ENCODE assay signal across 26 cellular contexts in genomic region chr6:18425218-18425617, GRCh38. TPM values are rescaled to one million over a fixed set of nuclear protein-coding genes. Genes with fewer than 3 reads are reported as not detected.
DNase-seq lines count a peak whose midpoint lies in the region; ATAC-seq, FAIRE-seq and TF ChIP-seq lines count a peak whose summit lies in the region.
"Had no signal": no experiment of that assay in that cellular context is flagged by ENCODE, and none has a peak within 500 bp of the region (broad histone marks: within the 10 kb centered on the region; RNA-seq: fewer than 3 reads in every experiment).

No MANE protein-coding gene starts in this region.

- no peak for TF ChIP-seq EP300 in transverse colon (IDR thresholded peaks at IDR 0.05; ENCODE audit: low read depth)

- no peak overlapping the region for H2BK120ac ChIP-seq in mesendoderm (ENCODE audit: low read depth, low read length)

- DNase-seq in T47D (ENCODE audit: low read depth in 1 of 2, low spot score in 1 of 2) (peak; percentile 20 to 91), MCF 10A (ENCODE audit: unreplicated experiment) (no peak), bronchial epithelial cell (ENCODE audit: low read depth) (peak; percentile 37), mesendoderm (peak; percentile 23), upper lobe of right lung (no peak), transverse colon (no peak), SHP77 (lab: John Stamatoyannopoulos, UW) (no peak)
- DNase-seq: activated B cell treated with CpG ODN at 0.5 μM for 24 hours; activated CD4-positive, alpha-beta T cell treated with anti-CD3 and anti-CD28 coated beads, Interleukin-2, amount 50 U/mL, for 1 hour; activated CD8-positive, alpha-beta memory T cell treated with anti-CD3 and anti-CD28 coated beads, Interleukin-2, amount 10 ng/mL, durations not matched to agents 7 days and 5 days; activated naive CD4-positive, alpha-beta T cell; activated T-cell treated with anti-CD3 and anti-CD28 coated beads, Interleukin-2, amount 50 U/mL, for 72 hours; BE2C; dorsolateral prefrontal cortex; foreskin fibroblast; GDM1; H7; NCI-H2081 treated with DMSO at 0.1 percent for 48 hours; stimulated activated naive CD8-positive, alpha-beta T cell treated with anti-CD3 and anti-CD28 coated beads, Interleukin-15, Interleukin-2, amounts not matched to agents 100 U/mL and 50 U/mL, for 24 hours; T-cell had no signal

- no peaks in the 10 kb centered on the region for H3K27me3 ChIP-seq in bronchial epithelial cell (ENCODE audit: control insufficient read depth, insufficient read depth, low read length)
- H3K27me3 ChIP-seq in mesendoderm (ENCODE audit: insufficient read depth, low read length, poor library complexity) = no peaks in the 10 kb centered on the region
- H3K27me3 ChIP-seq in upper lobe of right lung = no peaks in the 10 kb centered on the region
- no peaks in the 10 kb centered on the region for H3K27me3 ChIP-seq in transverse colon
- H3K27me3 ChIP-seq: BE2C, dorsolateral prefrontal cortex, SJSA1 had no signal

- no peak overlapping the region for H2BK15ac ChIP-seq in mesendoderm (replicated peaks; ENCODE audit: low read depth)

- H3K36me3 Mint-ChIP-seq in MCF 10A (ENCODE audit: insufficient read depth, unreplicated experiment) = peaks cover 38% of the 10 kb centered on the region
- H3K36me3 Mint-ChIP-seq: activated CD8-positive, alpha-beta memory T cell treated with anti-CD3 and anti-CD28 coated beads, Interleukin-2, amount 10 ng/mL, durations not matched to agents 7 days and 5 days had no signal

- no CpG with 5 or more reads among the region's 2 CpGs for WGBS in mesendoderm (ENCODE audit: extremely low coverage, insufficient coverage, low lambda C conversion rate)
- 79 to 100% methylated on average over 2 of the region's 2 CpGs for WGBS in transverse colon (ENCODE audit: low coverage in 1 of 2), 2 donors

- H3K4ac ChIP-seq in mesendoderm (ENCODE audit: low read depth, low read length) = no peak overlapping the region

- no peak for FAIRE-seq in bronchial epithelial cell (lab: Jason Lieb, UNC)
- FAIRE-seq: endothelial cell of umbilical vein, HTR-8/SVneo, K562, RCC 7860 had no signal

- no peak overlapping the region for H4K5ac ChIP-seq in mesendoderm (ENCODE audit: low read length)

- peaks cover 8% of the 10 kb centered on the region for H3K36me3 ChIP-seq in bronchial epithelial cell (ENCODE audit: control insufficient read depth, insufficient read depth, low read length)
- H3K36me3 ChIP-seq in mesendoderm (ENCODE audit: control insufficient read depth, insufficient read depth, low read length) = no peaks in the 10 kb centered on the region
- peaks cover 4% of the 10 kb centered on the region for H3K36me3 ChIP-seq in upper lobe of right lung
- no peaks in the 10 kb centered on the region for H3K36me3 ChIP-seq in transverse colon
- H3K36me3 ChIP-seq: BE2C, SJSA1 had no signal

- BruUV-seq in MCF 10A (replicated peaks; lab: Mats Ljungman, UMichigan) = no TSS peak

- H3K9me3 Mint-ChIP-seq in MCF 10A (ENCODE audit: unreplicated experiment) = no peaks in the 10 kb centered on the region
- H3K9me3 Mint-ChIP-seq: activated B cell treated with CpG ODN at 0.5 μM for 24 hours, T-cell had no signal

- intact Hi-C loops in MCF 10A (cut with micrococcal nuclease) = no loop called here
- intact Hi-C loops in upper lobe of right lung (cut with DNase I) = no loop called here
- intact Hi-C loops in transverse colon (cut with DNase I; ENCODE audit: low total_unique reads) = no loop called here

- H3K27ac Mint-ChIP-seq in MCF 10A (ENCODE audit: low read depth, unreplicated experiment) = no peak overlapping the region
- H3K27ac Mint-ChIP-seq: activated B cell treated with CpG ODN at 0.5 μM for 24 hours; activated CD8-positive, alpha-beta memory T cell treated with anti-CD3 and anti-CD28 coated beads, Interleukin-2, amount 10 ng/mL, durations not matched to agents 7 days and 5 days; activated T-cell treated with anti-CD3 and anti-CD28 coated beads, Interleukin-2, amount 50 U/mL, for 72 hours; T-cell had no signal

- no peak overlapping the region for H3K9ac ChIP-seq in mesendoderm (ENCODE audit: low read length)

- no peaks in the 10 kb centered on the region for H3K27me3 Mint-ChIP-seq in MCF 10A (ENCODE audit: insufficient read depth, unreplicated experiment)
- H3K27me3 Mint-ChIP-seq: activated B cell treated with CpG ODN at 0.5 μM for 24 hours; activated CD8-positive, alpha-beta memory T cell treated with anti-CD3 and anti-CD28 coated beads, Interleukin-2, amount 10 ng/mL, durations not matched to agents 7 days and 5 days; T-cell had no signal

- no peak overlapping the region for H3K23ac ChIP-seq in mesendoderm (ENCODE audit: low read length)

- no peak overlapping the region for H3K4me3 Mint-ChIP-seq in MCF 10A (ENCODE audit: unreplicated experiment)
- H3K4me3 Mint-ChIP-seq: activated B cell treated with CpG ODN at 0.5 μM for 24 hours; activated CD8-positive, alpha-beta memory T cell treated with anti-CD3 and anti-CD28 coated beads, Interleukin-2, amount 10 ng/mL, durations not matched to agents 7 days and 5 days; activated T-cell treated with anti-CD3 and anti-CD28 coated beads, Interleukin-2, amount 50 U/mL, for 72 hours; T-cell had no signal

- H3K27ac ChIP-seq in mesendoderm (ENCODE audit: low read depth, low read length) = no peak overlapping the region
- no peak overlapping the region for H3K27ac ChIP-seq in upper lobe of right lung
- no peak overlapping the region for H3K27ac ChIP-seq in transverse colon
- H3K27ac ChIP-seq: dorsolateral prefrontal cortex, SJSA1 had no signal

- H3K79me1 ChIP-seq in mesendoderm (ENCODE audit: low read length) = no peaks in the 10 kb centered on the region

- H2AK5ac ChIP-seq in mesendoderm (ENCODE audit: low read length) = no peak overlapping the region

- POLR2A ChIA-PET in MCF 10A (lab: Yijun Ruan, JAX) = interaction anchor here (1.0 kb wide), 1 partner anchor 10 kb away, joined by 4 read pairs; no protein-coding TSS in a partner anchor

- no peaks in the 10 kb centered on the region for H3K9me3 ChIP-seq in upper lobe of right lung
- H3K9me3 ChIP-seq in transverse colon = no peaks in the 10 kb centered on the region
- H3K9me3 ChIP-seq: BE2C, SJSA1 had no signal

- no peak overlapping the region for H3K56ac ChIP-seq in mesendoderm (ENCODE audit: low read length)

- no peak overlapping the region for H2BK5ac ChIP-seq in mesendoderm (ENCODE audit: low read length)

- H3K4me2 ChIP-seq in mesendoderm (ENCODE audit: low read length) = no peak overlapping the region

- H3K4me1 ChIP-seq in mesendoderm (ENCODE audit: control insufficient read depth, low read depth, low read length) (no peaks in the 10 kb centered on the region), upper lobe of right lung (peaks cover 8% of the 10 kb centered on the region), transverse colon (no peaks in the 10 kb centered on the region)
- H3K4me1 ChIP-seq: BE2C, SJSA1 had no signal

- TF ChIP-seq POLR2A in transverse colon (IDR thresholded peaks at IDR 0.05) = no peak

- peaks cover 16% of the 10 kb centered on the region for H3K4me1 Mint-ChIP-seq in MCF 10A (ENCODE audit: insufficient read depth, unreplicated experiment)

- no peak overlapping the region for H4K8ac ChIP-seq in mesendoderm (ENCODE audit: low read depth, low read length)

- no peak for TF ChIP-seq CTCF in MCF 10A (IDR thresholded peaks at IDR 0.05; ENCODE audit: unreplicated experiment)
- no peak for TF ChIP-seq CTCF in bronchial epithelial cell (IDR thresholded peaks at IDR 0.05; ENCODE audit: insufficient read depth, low read length, severe bottlenecking)
- no peak for TF ChIP-seq CTCF in upper lobe of right lung (IDR thresholded peaks at IDR 0.05)
- no peak for TF ChIP-seq CTCF in transverse colon (IDR thresholded peaks at IDR 0.05)

- H3K18ac ChIP-seq in mesendoderm (ENCODE audit: low read length) = no peak overlapping the region

- in situ Hi-C loops in T47D (cut with HindIII; ENCODE audit: low pct_unique_long_range_greater_than_20kb, low sequenced_read_pairs) (no loop called here), transverse colon (cut with MboI; ENCODE audit: low pct_ligation_motif_present in 1 of 4, low pct_unique_long_range_greater_than_20kb in 1 of 4, low sequenced_read_pairs in 3 of 4) (no loop called here)

- H3K4me3 ChIP-seq in bronchial epithelial cell (ENCODE audit: low read depth, low read length) (no peak overlapping the region), mesendoderm (ENCODE audit: low read length) (no peak overlapping the region), upper lobe of right lung (no peak overlapping the region), transverse colon (no peak overlapping the region)
- H3K4me3 ChIP-seq: dorsolateral prefrontal cortex, K562, SJSA1 had no signal

- H3K79me2 ChIP-seq in mesendoderm (ENCODE audit: control insufficient read depth, insufficient read depth, low read length) = no peaks in the 10 kb centered on the region

- CTCF ChIA-PET in MCF 10A (lab: Yijun Ruan, JAX) = no interaction called here

- peak; percentile 41 for ATAC-seq in upper lobe of right lung
- no peak for ATAC-seq in HG02981 (IDR thresholded peaks at IDR 0.05; ENCODE audit: unreplicated experiment)
- ATAC-seq: activated CD8-positive, alpha-beta memory T cell treated with anti-CD3 and anti-CD28 coated beads, Interleukin-2, amount 10 ng/mL, durations not matched to agents 7 days and 5 days; activated T-cell treated with anti-CD3 and anti-CD28 coated beads, Interleukin-2, amount 50 U/mL, for 72 hours; K562; stimulated activated naive CD8-positive, alpha-beta T cell treated with anti-CD3 and anti-CD28 coated beads, Interleukin-15, Interleukin-2, amounts not matched to agents 100 U/mL and 50 U/mL, for 24 hours; T-cell had no signal

RNA-seq across cellular contexts. Expression of gene RNF144B, which starts 38.1 kb away (rescaled TPM):
- 40.6 and 57.9 TPM in 2 replicates for total RNA-seq in MCF 10A (2022)
- 141 and 239 TPM in 2 replicates for total RNA-seq in bronchial epithelial cell
- polyA plus RNA-seq in mesendoderm (2013, experiment 1 of 2) = 2.4 TPM
- polyA plus RNA-seq in mesendoderm (2013, experiment 2 of 2) = 2.6 TPM
- 82.4 TPM for total RNA-seq in upper lobe of right lung
- total RNA-seq in transverse colon = 1 to 10 TPM; 1.4 to 4.5 (median 3.8) TPM
- total RNA-seq: K562 had no signal

Comparison
In these comparisons a context has a peak if more than half of its experiments do, and no peak if none do; other contexts are left out.
1. DNase-seq: peak in T47D (2 of 2), bronchial epithelial cell (single experiment) and mesendoderm (single experiment); none in MCF 10A (single experiment), upper lobe of right lung (single experiment), transverse colon (single experiment) and SHP77 (0 of 2).